8 cellular contexts compared by ENCODE assay signal in genomic region chr7:22549667-22550513, GRCh38. TPM values are rescaled to one million over a fixed set of nuclear protein-coding genes. Genes with fewer than 3 reads are reported as not detected.
DNase-seq lines count a peak whose midpoint lies in the region; ATAC-seq, FAIRE-seq and TF ChIP-seq lines count a peak whose summit lies in the region.

No MANE protein-coding gene starts in this region.

- TF ChIP-seq CTCF in AG04450 (IDR thresholded peaks at IDR 0.05; ENCODE audit: low read depth, low read length) (peak; percentile 48), K562 (IDR thresholded peaks at IDR 0.05 in 2 of 3, conservative IDR thresholded peaks at IDR 0.05 in 1 of 3; ENCODE audit: insufficient read depth in 2 of 3, low read depth in 1 of 3, low read length in 3 of 3) (peak; percentile 19 to 35 (median 24); a peak in 3 of 6 replicates), lower lobe of right lung (IDR thresholded peaks at IDR 0.05) (peak; percentile 29)

- in situ Hi-C loops in K562 (cut with MboI), result loop anchor here (25.0 kb wide), 1 partner anchor 712 kb away; no protein-coding TSS in a partner anchor

- peaks cover 16% of the 10 kb centered on the region for H3K27me3 ChIP-seq in AG04450 (ENCODE audit: control insufficient read depth, insufficient read depth, low read length)
- H3K27me3 ChIP-seq in K562 (ENCODE audit: control insufficient read depth in 2 of 2, insufficient read depth in 2 of 2, low read length in 2 of 2), result no peaks in the 10 kb centered on the region
- H3K27me3 ChIP-seq in lower lobe of right lung (ENCODE audit: low read depth), result peaks cover 38% of the 10 kb centered on the region

- no peak for TF ChIP-seq RAD21 in K562 (CRISPR knock-in tag; conservative IDR thresholded peaks at IDR 0.05 in 1 of 2, IDR thresholded peaks at IDR 0.05 in 1 of 2)

- peak; percentile 91 for FAIRE-seq in GM12891 (lab: Jason Lieb, UNC)
- no peak for FAIRE-seq in K562 (lab: Jason Lieb, UNC)

- TF ChIP-seq POLR2A in GM12891 (IDR thresholded peaks at IDR 0.05; ENCODE audit: low read depth, low read length) (no peak), K562 (conservative IDR thresholded peaks at IDR 0.05) (no peak)

- CTCF ChIA-PET in AG04450 (lab: Charles Lee), result no interaction called here
- CTCF ChIA-PET in K562 (lab: Yijun Ruan, JAX; ENCODE audit: low intra/inter-chr PET ratio), result no interaction called here

- DNase-seq in AG04450 (ENCODE audit: low read depth, low spot score) (no peak), GM12891 (ENCODE audit: insufficient read length, low spot score) (peak; percentile 31), NCI-H510A (lab: John Stamatoyannopoulos, UW) (peak; percentile 75), K562 (ENCODE audit: extremely low read depth in 1 of 4, low spot score in 3 of 4) (no peak), lower lobe of right lung (no peak)

- H4K20me1 ChIP-seq in K562 (replicated peaks; ENCODE audit: control insufficient read depth, insufficient read depth, low read length), result no peaks in the 10 kb centered on the region

- intact Hi-C loops in K562 (cut with micrococcal nuclease) (no loop called here), lower lobe of right lung (cut with DNase I) (loop anchor here (10.0 kb wide), 1 partner anchor 515 kb away; no protein-coding TSS in a partner anchor)

- no TSS peak for BruUV-seq in K562 (replicated peaks; lab: Mats Ljungman, UMichigan)

- no peaks in the 10 kb centered on the region for H3K36me3 ChIP-seq in K562 (ENCODE audit: control insufficient read depth, insufficient read depth, low read length)
- H3K36me3 ChIP-seq in lower lobe of right lung, result no peaks in the 10 kb centered on the region

- no peaks in the 10 kb centered on the region for H3K9me3 ChIP-seq in AG04450 (ENCODE audit: control insufficient read depth, insufficient read depth, low read length)
- H3K9me3 ChIP-seq in K562 (replicated peaks; ENCODE audit: control insufficient read depth, insufficient read depth, low read depth, low read length), result no peaks in the 10 kb centered on the region
- H3K9me3 ChIP-seq in lower lobe of right lung, result no peaks in the 10 kb centered on the region

- ATAC-seq in K562, result 0 out of 3 replicates have a peak, but pooled peaks have one; percentile 46
- peak; percentile 54 to 85 for ATAC-seq in lower lobe of right lung
- no peak for ATAC-seq in HG03159 (IDR thresholded peaks at IDR 0.05; ENCODE audit: unreplicated experiment)
- ATAC-seq in HG03097 (IDR thresholded peaks at IDR 0.05; ENCODE audit: low FRiP score, unreplicated experiment), result no peak
- ATAC-seq in GM18519 (IDR thresholded peaks at IDR 0.05; ENCODE audit: low FRiP score, unreplicated experiment), result no peak

- 75% methylated on average over 29 of the region's 48 CpGs for whole genome bisulfite sequencing in K562 (ENCODE audit: insufficient coverage, low coverage, missing lambda C conversion rate)

- H3K79me2 ChIP-seq in K562 (ENCODE audit: control insufficient read depth, insufficient read depth, low read length), result no peaks in the 10 kb centered on the region; the same call in 2 of the 3 replicates

- no peak overlapping the region for H3K4me2 ChIP-seq in K562 (ENCODE audit: insufficient read depth, low read length)

- H3K4me3 ChIP-seq in AG04450 (ENCODE audit: low read depth, low read length), result peak overlapping the region; percentile 64
- H3K4me3 ChIP-seq in K562, result no peak overlapping the region
- peak overlapping the region; percentile 27 for H3K4me3 ChIP-seq in lower lobe of right lung

- H3K4me1 ChIP-seq in K562 (replicated peaks in 1 of 2; ENCODE audit: control insufficient read depth in 2 of 2, insufficient read depth in 2 of 2, low read length in 2 of 2) (peaks cover 0 to 8% of the 10 kb centered on the region in 2 experiments; a peak in 1 of 5 replicates), lower lobe of right lung (peaks cover 11% of the 10 kb centered on the region)

- H3K9ac ChIP-seq in K562 (ENCODE audit: insufficient read depth in 1 of 2, low read depth in 2 of 2, low read length in 2 of 2), result no peak overlapping the region

- H3K27ac ChIP-seq in AG04450 (ENCODE audit: low read depth, low read length), result no peak overlapping the region
- no peak overlapping the region for H3K27ac ChIP-seq in K562 (ENCODE audit: extremely low read depth, low read depth, low read length)
- H3K27ac ChIP-seq in lower lobe of right lung, result no peak overlapping the region

- no peaks in the 10 kb centered on the region for H3K9me1 ChIP-seq in K562 (ENCODE audit: control insufficient read depth, insufficient read depth, low read length)

- POLR2A ChIA-PET in AG04450 (lab: Yijun Ruan, JAX), result no interaction called here
- POLR2A ChIA-PET in K562 (lab: Yijun Ruan, JAX), result interaction anchor here (0.6 kb wide), 1 partner anchor 164 kb away, joined by 3 read pairs; no protein-coding TSS in a partner anchor

- TF ChIP-seq EP300 in K562 (IDR thresholded peaks at IDR 0.05; ENCODE audit: low read length), result no peak

- no peak overlapping the region for H2AFZ ChIP-seq in K562 (ENCODE audit: low read depth, low read length)

TF ChIP-seq in GM12891, 5 proteins besides CTCF, POLR2A, EP300 and RAD21:
- no peak for TF ChIP-seq PAX5 (IDR thresholded peaks at IDR 0.05; ENCODE audit: insufficient read depth, low read length, severe bottlenecking)
- TF ChIP-seq SPI1 (IDR thresholded peaks at IDR 0.05; ENCODE audit: low read depth, low read length), result no peak
- TF ChIP-seq TAF1 (IDR thresholded peaks at IDR 0.05; ENCODE audit: low read depth, low read length), result no peak
- no peak for TF ChIP-seq POLR2AphosphoS5 (IDR thresholded peaks at IDR 0.05; ENCODE audit: low read depth, low read length)
- TF ChIP-seq POU2F2 (IDR thresholded peaks at IDR 0.05; ENCODE audit: low read depth, low read length), result no peak
TF ChIP-seq in GM12891: peak in this region for 0.

TF ChIP-seq in K562, 482 proteins besides CTCF, POLR2A, EP300 and RAD21 (continues in another document):
- TF ChIP-seq MCM7 (IDR thresholded peaks at IDR 0.05) (no peak), FOXP4 (CRISPR knock-in tag; IDR thresholded peaks at IDR 0.05; ENCODE audit: borderline replicate concordance) (no peak)

RNA-seq across cellular contexts. Expression of gene STEAP1B, which starts 49.9 kb away (rescaled TPM):
- 14.4 and 18.8 TPM in 2 replicates for polyA plus RNA-seq in AG04450 (2011; rRNA removed)
- polyA minus RNA-seq in AG04450 (2011; rRNA and poly(A)+ RNA removed), result 9.0 and 11.6 TPM in 2 replicates
- 0.12 TPM for polyA plus RNA-seq in GM12891 (2012; ENCODE audit: low read depth, missing spikeins)
- total RNA-seq in K562 (2011; cell fraction: chromatin; rRNA removed; ENCODE audit: low replicate concordance), result 58.4 and 119 TPM in 2 replicates
- 35.9 and 36.8 TPM in 2 replicates for total RNA-seq in K562 (2011; cell fraction: nucleolus; rRNA removed)
- total RNA-seq in K562 (2011; cell fraction: nucleoplasm; rRNA removed), result 71.3 and 117 TPM in 2 replicates
- 20.0 and 23.8 TPM in 2 replicates for total RNA-seq in K562 (2014; rRNA removed)
- 34.3 and 39.8 TPM in 2 replicates for total RNA-seq in K562 (2014; rRNA removed; fragmentation: Illumina TruSeq; extraction: Trizol)
- 23.1 and 28.3 TPM in 2 replicates for total RNA-seq in K562 (2015; rRNA removed; fragmentation: Illumina TruSeq; extraction: Trizol)
- total RNA-seq in K562 (2021), result 22.0 and 24.4 TPM in 2 replicates
- 36.4 and 36.8 TPM in 2 replicates for polyA plus RNA-seq in K562 (2011; rRNA removed)
- 21.0 and 33.7 TPM in 2 replicates for polyA plus RNA-seq in K562 (2011; cell fraction: cytosol; rRNA removed)
- 58.2 and 62.5 TPM in 2 replicates for polyA plus RNA-seq in K562 (2011; cell fraction: nucleus; rRNA removed)
- 21.6 and 46.5 TPM in 2 replicates for polyA plus RNA-seq in K562 (2012)
- polyA plus RNA-seq in K562 (2014; fragmentation: Illumina TruSeq; extraction: Trizol), result 24.7 and 29.2 TPM in 2 replicates
- 10 to 100 TPM; 31.5 to 38.5 TPM for polyA plus RNA-seq in K562 (2014; fragmentation: Nextera tagmentation; extraction: Ambion mirVana)
- polyA plus RNA-seq in K562 (2014; rRNA removed), result 26.5 and 30.6 TPM in 2 replicates
- polyA minus RNA-seq in K562 (2011; rRNA and poly(A)+ RNA removed), result 44.0 and 52.0 TPM in 2 replicates
- polyA minus RNA-seq in K562 (2011; cell fraction: cytosol; rRNA and poly(A)+ RNA removed), result 4.1 and 15.5 TPM in 2 replicates
- polyA minus RNA-seq in K562 (2011; cell fraction: nucleus; rRNA and poly(A)+ RNA removed), result 40.4 and 57.9 TPM in 2 replicates
- 1.5 TPM for total RNA-seq in lower lobe of right lung

Comparison
In these comparisons a context has a peak if more than half of its experiments do, and no peak if none do; other contexts are left out.
1. DNase-seq: peak in GM12891 (single experiment) and NCI-H510A (single experiment); none in AG04450 (single experiment), K562 (0 of 4) and lower lobe of right lung (single experiment).
2. ATAC-seq: peak in K562 (single experiment) and lower lobe of right lung (2 of 2); none in HG03159 (single experiment), HG03097 (single experiment) and GM18519 (single experiment).
3. Peak in every context shown above with its lines, with median percentiles within 50 percentile points of each other: CTCF ChIP-seq.